11 cellular contexts compared by ENCODE assay signal in genomic region chr21:41868062-41868710, GRCh38. TPM values are rescaled to one million over a fixed set of nuclear protein-coding genes. Genes with fewer than 3 reads are reported as not detected.
DNase-seq lines count a peak whose midpoint lies in the region; ATAC-seq lines count a peak whose summit lies in the region.
"Had no signal": no experiment of that assay in that cellular context is flagged by ENCODE, and none has a peak within 500 bp of the region (broad histone marks: within the 10 kb centered on the region; RNA-seq: fewer than 3 reads in every experiment).

No MANE protein-coding gene starts in this region.

- DNase-seq in NCI-H526 (lab: John Stamatoyannopoulos, UW) (peak; percentile 14 to 55), HCEC 1CT (no peak), ureter (ENCODE audit: low spot score) (no peak), DMS79 treated with DMSO at 0.1 percent for 48 hours (lab: John Stamatoyannopoulos, UW) (no peak)
- DNase-seq in activated T-cell treated with anti-CD3 and anti-CD28 coated beads, Interleukin-2, amount 50 U/mL, for 1 hour = no peak
- DNase-seq: GOT3, NCI-H1694 had no signal

- no peaks in the 10 kb centered on the region for H3K36me3 ChIP-seq in BLaER1
- H3K36me3 ChIP-seq: neural progenitor cell had no signal

- ATAC-seq in GM19043 (IDR thresholded peaks at IDR 0.05; ENCODE audit: low read depth, unreplicated experiment) = peak; percentile 49
- peak; percentile 32 for ATAC-seq in HG02852 (IDR thresholded peaks at IDR 0.05; ENCODE audit: unreplicated experiment)

- peak overlapping the region; percentile 49 for H3K4me3 ChIP-seq in BLaER1
- H3K4me3 ChIP-seq: neural progenitor cell had no signal

- H3K9ac ChIP-seq in BLaER1 = peak overlapping the region; percentile 49; the same call in 1 of the 2 replicates
- H3K9ac ChIP-seq: neural progenitor cell had no signal

- peak overlapping the region; percentile 46 for H3K27ac ChIP-seq in BLaER1
- H3K27ac ChIP-seq: neural progenitor cell had no signal

- no peaks in the 10 kb centered on the region for H3K9me3 ChIP-seq in BLaER1

- peaks cover 99% of the 10 kb centered on the region for H3K4me1 ChIP-seq in BLaER1

- no peaks in the 10 kb centered on the region for H4K20me1 ChIP-seq in BLaER1

- H3K27me3 ChIP-seq in BLaER1 = no peaks in the 10 kb centered on the region
- H3K27me3 ChIP-seq: neural progenitor cell had no signal

- peak overlapping the region; percentile 77 for H3K4me2 ChIP-seq in BLaER1
- H3K4me2 ChIP-seq: neural progenitor cell had no signal

RNA-seq across cellular contexts. Expression of gene PRDM15, which starts 11.0 kb away (rescaled TPM):
- total RNA-seq in ureter = 14.1 TPM

Comparison
In these comparisons a context has a peak if more than half of its experiments do, and no peak if none do; other contexts are left out.
1. DNase-seq: peak in NCI-H526 (2 of 2); none in HCEC 1CT (single experiment), ureter (single experiment), activated T-cell treated with anti-CD3 and anti-CD28 coated beads, Interleukin-2, amount 50 U/mL, for 1 hour (single experiment) and DMS79 treated with DMSO at 0.1 percent for 48 hours (single experiment).